In genomic region chr17:17313350-17313991, GRCh38 we compare ENCODE assay signal across 8 cellular contexts. TPM values are rescaled to one million over a fixed set of nuclear protein-coding genes. Genes with fewer than 3 reads are reported as not detected.
A peak's percentile ranks its signal among the peaks of the same experiment; 100 is the strongest.
DNase-seq lines count a peak whose midpoint lies in the region; ATAC-seq lines count a peak whose summit lies in the region.

No MANE protein-coding gene starts in this region.

- ATAC-seq in GM21717 (IDR thresholded peaks at IDR 0.05; ENCODE audit: unreplicated experiment), result no peak

- peak; percentile 23 for DNase-seq in COLO668 (lab: John Stamatoyannopoulos, UW; ENCODE audit: unreplicated experiment)
- peak; percentile 66 for DNase-seq in HuH-7.5 (ENCODE audit: low spot score)
- peak; percentile 33 to 60 (median 44) for DNase-seq in activated CD4-positive, CD25-positive, alpha-beta regulatory T cell (lab: John Stamatoyannopoulos, UW)
- peak; percentile 75 for DNase-seq in central memory CD4-positive, alpha-beta T cell
- peak; percentile 13 to 20 for DNase-seq in lung microvascular endothelial cell (ENCODE audit: low read depth in 2 of 2)
- DNase-seq in stimulated activated CD8-positive, alpha-beta memory T cell treated with anti-CD3 and anti-CD28 coated beads, Interleukin-7, amount 100 ng/mL, for 1 hour (ENCODE audit: low read depth in 2 of 2), result peak; percentile 41 to 53
- no peak for DNase-seq in middle frontal gyrus (ENCODE audit: extremely low spot score, low spot score)

RNA-seq across cellular contexts. Expression of gene NT5M, which starts 10.3 kb away (rescaled TPM):
- total RNA-seq in lung microvascular endothelial cell, result 1.1 and 1.8 TPM in 2 replicates

RNA-seq across cellular contexts. Expression of gene COPS3, which starts 32.4 kb away (rescaled TPM):
- total RNA-seq in lung microvascular endothelial cell, result 54.0 and 69.3 TPM in 2 replicates
